1 cellular context compared by ENCODE assay signal in genomic region chr7:66114743-66115727, GRCh38.
TF ChIP-seq lines count a peak whose summit lies in the region.

Gene CRCP (plus strand): TSS chr7:66114847. CDS start chr7:66114963, 116 bp downstream.

TF ChIP-seq in HepG2, 621 proteins besides CTCF, POLR2A, EP300 and RAD21 (continued from another document and continues in another):
- TF ChIP-seq PITX1 (CRISPR knock-in tag; IDR thresholded peaks at IDR 0.05) (no peak), BCLAF1 (IDR thresholded peaks at IDR 0.05) (no peak), RELA (CRISPR knock-in tag; IDR thresholded peaks at IDR 0.05) (no peak), TAF1 (CRISPR knock-in tag; IDR thresholded peaks at IDR 0.05) (peak; percentile 77), ZNF800 (CRISPR knock-in tag; IDR thresholded peaks at IDR 0.05) (0 out of 2 replicates have a peak, but pooled peaks have one; percentile 25), MBNL3 (CRISPR knock-in tag; conservative IDR thresholded peaks at IDR 0.05) (no peak), ZNF3 (CRISPR knock-in tag; IDR thresholded peaks at IDR 0.05) (no peak), RXRB (CRISPR knock-in tag; IDR thresholded peaks at IDR 0.05; ENCODE audit: borderline replicate concordance) (no peak), NFKB2 (CRISPR knock-in tag; IDR thresholded peaks at IDR 0.05; ENCODE audit: borderline replicate concordance) (peak; percentile 64; the same call in 1 of the 2 replicates), SPEN (CRISPR knock-in tag; IDR thresholded peaks at IDR 0.05; ENCODE audit: low read depth) (peak; percentile 70), ZC3H4 (CRISPR knock-in tag; IDR thresholded peaks at IDR 0.05; ENCODE audit: borderline replicate concordance) (no peak), NONO (IDR thresholded peaks at IDR 0.05) (no peak), NONO (CRISPR knock-in tag; conservative IDR thresholded peaks at IDR 0.05) (no peak; the same call in 1 of the 2 replicates), CENPT (CRISPR knock-in tag; IDR thresholded peaks at IDR 0.05; ENCODE audit: low read depth) (0 out of 2 replicates have a peak, but pooled peaks have one; percentile 62), ELF3 (CRISPR knock-in tag; IDR thresholded peaks at IDR 0.05) (peak; percentile 71), ZNF24 (IDR thresholded peaks at IDR 0.05) (no peak; the same call in 1 of the 2 replicates), ZNF367 (CRISPR knock-in tag; IDR thresholded peaks at IDR 0.05; ENCODE audit: borderline replicate concordance) (peak; percentile 78; the same call in 1 of the 2 replicates), SRSF9 (IDR thresholded peaks at IDR 0.05; ENCODE audit: borderline replicate concordance, insufficient read depth, low read depth, low read length, poor library complexity, severe bottlenecking) (no peak), ZNF558 (CRISPR knock-in tag; IDR thresholded peaks at IDR 0.05; ENCODE audit: borderline replicate concordance) (no peak; the same call in 1 of the 2 replicates), ZNF704 (CRISPR knock-in tag; IDR thresholded peaks at IDR 0.05; ENCODE audit: borderline replicate concordance) (0 out of 2 replicates have a peak, but pooled peaks have one; percentile 82), ZNF501 (CRISPR knock-in tag; IDR thresholded peaks at IDR 0.05) (peak; percentile 95), GATA4 (IDR thresholded peaks at IDR 0.05; ENCODE audit: borderline replicate concordance, low read depth) (no peak; the same call in 1 of the 2 replicates), PATZ1 (CRISPR knock-in tag; IDR thresholded peaks at IDR 0.05) (peak; percentile 42), TARDBP (CRISPR knock-in tag; IDR thresholded peaks at IDR 0.05) (peak; percentile 46; the same call in 1 of the 2 replicates), ZSCAN21 (CRISPR knock-in tag; IDR thresholded peaks at IDR 0.05; ENCODE audit: borderline replicate concordance) (peak; percentile 65; the same call in 1 of the 2 replicates), HOXA9 (CRISPR knock-in tag; IDR thresholded peaks at IDR 0.05; ENCODE audit: borderline replicate concordance) (no peak; the same call in 1 of the 2 replicates), SMYD3 (CRISPR knock-in tag; IDR thresholded peaks at IDR 0.05) (no peak), NR2F2 (IDR thresholded peaks at IDR 0.05; ENCODE audit: borderline replicate concordance, low read depth) (no peak), HNRNPLL (IDR thresholded peaks at IDR 0.05; ENCODE audit: low read depth, low read length, poor library complexity, severe bottlenecking) (peak; percentile 39), MAZ (IDR thresholded peaks at IDR 0.05; ENCODE audit: borderline replicate concordance, low read depth, low read length) (no peak), MAZ (CRISPR knock-in tag; IDR thresholded peaks at IDR 0.05; ENCODE audit: low read depth) (peak; percentile 57; the same call in 1 of the 2 replicates), DPF2 (CRISPR knock-in tag; IDR thresholded peaks at IDR 0.05; ENCODE audit: borderline replicate concordance, low read depth) (no peak), KMT2B (CRISPR knock-in tag; IDR thresholded peaks at IDR 0.05) (peak; percentile 89)
- TF ChIP-seq, protein P1, sequence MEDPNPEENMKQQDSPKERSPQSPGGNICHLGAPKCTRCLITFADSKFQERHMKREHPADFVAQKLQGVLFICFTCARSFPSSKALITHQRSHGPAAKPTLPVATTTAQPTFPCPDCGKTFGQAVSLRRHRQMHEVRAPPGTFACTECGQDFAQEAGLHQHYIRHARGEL (CRISPR knock-in tag; IDR thresholded peaks at IDR 0.05): no peak
- TF ChIP-seq, protein P2, sequence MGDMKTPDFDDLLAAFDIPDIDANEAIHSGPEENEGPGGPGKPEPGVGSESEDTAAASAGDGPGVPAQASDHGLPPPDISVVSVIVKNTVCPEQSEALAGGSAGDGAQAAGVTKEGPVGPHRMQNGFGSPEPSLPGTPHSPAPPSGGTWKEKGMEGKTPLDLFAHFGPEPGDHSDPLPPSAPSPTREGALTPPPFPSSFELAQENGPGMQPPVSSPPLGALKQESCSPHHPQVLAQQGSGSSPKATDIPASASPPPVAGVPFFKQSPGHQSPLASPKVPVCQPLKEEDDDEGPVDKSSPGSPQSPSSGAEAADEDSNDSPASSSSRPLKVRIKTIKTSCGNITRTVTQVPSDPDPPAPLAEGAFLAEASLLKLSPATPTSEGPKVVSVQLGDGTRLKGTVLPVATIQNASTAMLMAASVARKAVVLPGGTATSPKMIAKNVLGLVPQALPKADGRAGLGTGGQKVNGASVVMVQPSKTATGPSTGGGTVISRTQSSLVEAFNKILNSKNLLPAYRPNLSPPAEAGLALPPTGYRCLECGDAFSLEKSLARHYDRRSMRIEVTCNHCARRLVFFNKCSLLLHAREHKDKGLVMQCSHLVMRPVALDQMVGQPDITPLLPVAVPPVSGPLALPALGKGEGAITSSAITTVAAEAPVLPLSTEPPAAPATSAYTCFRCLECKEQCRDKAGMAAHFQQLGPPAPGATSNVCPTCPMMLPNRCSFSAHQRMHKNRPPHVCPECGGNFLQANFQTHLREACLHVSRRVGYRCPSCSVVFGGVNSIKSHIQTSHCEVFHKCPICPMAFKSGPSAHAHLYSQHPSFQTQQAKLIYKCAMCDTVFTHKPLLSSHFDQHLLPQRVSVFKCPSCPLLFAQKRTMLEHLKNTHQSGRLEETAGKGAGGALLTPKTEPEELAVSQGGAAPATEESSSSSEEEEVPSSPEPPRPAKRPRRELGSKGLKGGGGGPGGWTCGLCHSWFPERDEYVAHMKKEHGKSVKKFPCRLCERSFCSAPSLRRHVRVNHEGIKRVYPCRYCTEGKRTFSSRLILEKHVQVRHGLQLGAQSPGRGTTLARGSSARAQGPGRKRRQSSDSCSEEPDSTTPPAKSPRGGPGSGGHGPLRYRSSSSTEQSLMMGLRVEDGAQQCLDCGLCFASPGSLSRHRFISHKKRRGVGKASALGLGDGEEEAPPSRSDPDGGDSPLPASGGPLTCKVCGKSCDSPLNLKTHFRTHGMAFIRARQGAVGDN (CRISPR knock-in tag; IDR thresholded peaks at IDR 0.05): peak; percentile 99
- TF ChIP-seq, protein P3, sequence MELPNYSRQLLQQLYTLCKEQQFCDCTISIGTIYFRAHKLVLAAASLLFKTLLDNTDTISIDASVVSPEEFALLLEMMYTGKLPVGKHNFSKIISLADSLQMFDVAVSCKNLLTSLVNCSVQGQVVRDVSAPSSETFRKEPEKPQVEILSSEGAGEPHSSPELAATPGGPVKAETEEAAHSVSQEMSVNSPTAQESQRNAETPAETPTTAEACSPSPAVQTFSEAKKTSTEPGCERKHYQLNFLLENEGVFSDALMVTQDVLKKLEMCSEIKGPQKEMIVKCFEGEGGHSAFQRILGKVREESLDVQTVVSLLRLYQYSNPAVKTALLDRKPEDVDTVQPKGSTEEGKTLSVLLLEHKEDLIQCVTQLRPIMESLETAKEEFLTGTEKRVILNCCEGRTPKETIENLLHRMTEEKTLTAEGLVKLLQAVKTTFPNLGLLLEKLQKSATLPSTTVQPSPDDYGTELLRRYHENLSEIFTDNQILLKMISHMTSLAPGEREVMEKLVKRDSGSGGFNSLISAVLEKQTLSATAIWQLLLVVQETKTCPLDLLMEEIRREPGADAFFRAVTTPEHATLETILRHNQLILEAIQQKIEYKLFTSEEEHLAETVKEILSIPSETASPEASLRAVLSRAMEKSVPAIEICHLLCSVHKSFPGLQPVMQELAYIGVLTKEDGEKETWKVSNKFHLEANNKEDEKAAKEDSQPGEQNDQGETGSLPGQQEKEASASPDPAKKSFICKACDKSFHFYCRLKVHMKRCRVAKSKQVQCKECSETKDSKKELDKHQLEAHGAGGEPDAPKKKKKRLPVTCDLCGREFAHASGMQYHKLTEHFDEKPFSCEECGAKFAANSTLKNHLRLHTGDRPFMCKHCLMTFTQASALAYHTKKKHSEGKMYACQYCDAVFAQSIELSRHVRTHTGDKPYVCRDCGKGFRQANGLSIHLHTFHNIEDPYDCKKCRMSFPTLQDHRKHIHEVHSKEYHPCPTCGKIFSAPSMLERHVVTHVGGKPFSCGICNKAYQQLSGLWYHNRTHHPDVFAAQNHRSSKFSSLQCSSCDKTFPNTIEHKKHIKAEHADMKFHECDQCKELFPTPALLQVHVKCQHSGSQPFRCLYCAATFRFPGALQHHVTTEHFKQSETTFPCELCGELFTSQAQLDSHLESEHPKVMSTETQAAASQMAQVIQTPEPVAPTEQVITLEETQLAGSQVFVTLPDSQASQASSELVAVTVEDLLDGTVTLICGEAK (IDR thresholded peaks at IDR 0.05): no peak
- TF ChIP-seq, protein P3 (CRISPR knock-in tag; IDR thresholded peaks at IDR 0.05): peak; percentile 84
- TF ChIP-seq, protein P4, sequence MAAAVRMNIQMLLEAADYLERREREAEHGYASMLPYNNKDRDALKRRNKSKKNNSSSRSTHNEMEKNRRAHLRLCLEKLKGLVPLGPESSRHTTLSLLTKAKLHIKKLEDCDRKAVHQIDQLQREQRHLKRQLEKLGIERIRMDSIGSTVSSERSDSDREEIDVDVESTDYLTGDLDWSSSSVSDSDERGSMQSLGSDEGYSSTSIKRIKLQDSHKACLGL (CRISPR knock-in tag; IDR thresholded peaks at IDR 0.05): peak; percentile 94
